ENCODE assay signal across 13 cellular contexts in genomic region chr5:168353216-168353957, GRCh38.
DNase-seq lines count a peak whose midpoint lies in the region; ATAC-seq and TF ChIP-seq lines count a peak whose summit lies in the region.
"Had no signal": no experiment of that assay in that cellular context is flagged by ENCODE, and none has a peak within 500 bp of the region (broad histone marks: within the 10 kb centered on the region; RNA-seq: fewer than 3 reads in every experiment).

No MANE protein-coding gene starts in this region.

- intact Hi-C loops in Caco-2 (cut with micrococcal nuclease; ENCODE audit: unreplicated experiment), result no loop called here

- ATAC-seq in RWPE2 (ENCODE audit: low read depth), result peak; percentile 34
- no peak for ATAC-seq in GM18861 (IDR thresholded peaks at IDR 0.05; ENCODE audit: unreplicated experiment)
- ATAC-seq in GM19467 (IDR thresholded peaks at IDR 0.05; ENCODE audit: unreplicated experiment), result no peak
- ATAC-seq: activated T-helper 17 cell treated with anti-CD3 and anti-CD28 coated beads, Interleukin-2, amount 50 U/mL, for 72 hours had no signal

- CTCF ChIA-PET in Caco-2 (lab: Charles Lee), result no interaction called here

- no peaks in the 10 kb centered on the region for H3K36me3 ChIP-seq in Caco-2 (ENCODE audit: control insufficient read depth, insufficient read depth, low read length)
- peaks cover 4% of the 10 kb centered on the region; the same call in 1 of the 2 replicates for H3K36me3 ChIP-seq in RWPE2 (ENCODE audit: low read depth)

- H3K36me3 Mint-ChIP-seq in Caco-2 (ENCODE audit: insufficient read depth, unreplicated experiment), result peaks cover 51% of the 10 kb centered on the region
- H3K36me3 Mint-ChIP-seq: CD4-positive, alpha-beta memory T cell had no signal

- POLR2A ChIA-PET in Caco-2 (lab: Charles Lee), result no interaction called here

- TF ChIP-seq CTCF in Caco-2 (IDR thresholded peaks at IDR 0.05; ENCODE audit: insufficient read depth in 1 of 2, low read depth in 1 of 2, low read length in 1 of 2, severe bottlenecking in 1 of 2, unreplicated experiment in 1 of 2) (no peak), RWPE2 (IDR thresholded peaks at IDR 0.05; ENCODE audit: poor library complexity, severe bottlenecking) (no peak), fibroblast of mammary gland (conservative IDR thresholded peaks at IDR 0.05; ENCODE audit: control insufficient read depth, insufficient read depth, low read depth, low read length) (no peak)

- H3K4me1 Mint-ChIP-seq in Caco-2 (ENCODE audit: low read depth, unreplicated experiment), result peaks cover 60% of the 10 kb centered on the region
- H3K4me1 Mint-ChIP-seq: CD4-positive, alpha-beta memory T cell had no signal

- peak overlapping the region; percentile 51 for H3K27ac Mint-ChIP-seq in Caco-2 (ENCODE audit: unreplicated experiment)
- H3K27ac Mint-ChIP-seq: activated T-helper 17 cell treated with anti-CD3 and anti-CD28 coated beads, Interleukin-2, amount 50 U/mL, for 72 hours; CD4-positive, alpha-beta memory T cell; T-helper 2 cell treated with Interferon-gamma antibody and Interleukin-4, amounts not matched to agents 5 μg/mL and 100 μg/mL, for 36 hours had no signal

- no peak overlapping the region for H3K4me3 Mint-ChIP-seq in Caco-2 (ENCODE audit: unreplicated experiment)
- H3K4me3 Mint-ChIP-seq: activated T-helper 17 cell treated with anti-CD3 and anti-CD28 coated beads, Interleukin-2, amount 50 U/mL, for 72 hours; CD4-positive, alpha-beta memory T cell; T-helper 2 cell treated with Interferon-gamma antibody and Interleukin-4, amounts not matched to agents 5 μg/mL and 100 μg/mL, for 36 hours had no signal

- H3K27me3 ChIP-seq in Caco-2 (replicated peaks; ENCODE audit: control insufficient read depth, insufficient read depth, low read length) (no peaks in the 10 kb centered on the region), RWPE2 (ENCODE audit: insufficient read depth, poor library complexity, severe bottlenecking) (no peaks in the 10 kb centered on the region)

- H3K27ac ChIP-seq in RWPE2 (ENCODE audit: poor library complexity, severe bottlenecking), result peak overlapping the region; percentile 15

- DNase-seq in Caco-2 (no peak), RWPE2 (ENCODE audit: low spot score) (no peak), fibroblast of mammary gland (ENCODE audit: low read depth) (peak; percentile 45), mucosa of gallbladder (ENCODE audit: low spot score) (peak; percentile 55), NCI-H82 treated with DMSO at 0.1 percent for 48 hours (lab: John Stamatoyannopoulos, UW; ENCODE audit: unreplicated experiment) (no peak), putamen (ENCODE audit: low spot score) (no peak)
- DNase-seq: CD4-positive, alpha-beta memory T cell; NCI-H1694 treated with DMSO at 0.1 percent for 48 hours; NCI-H446 had no signal

- H3K9me3 ChIP-seq in Caco-2 (no peaks in the 10 kb centered on the region), RWPE2 (ENCODE audit: severe bottlenecking) (no peaks in the 10 kb centered on the region)

- H3K9me3 Mint-ChIP-seq in Caco-2 (ENCODE audit: unreplicated experiment), result no peaks in the 10 kb centered on the region
- H3K9me3 Mint-ChIP-seq: activated T-helper 17 cell treated with anti-CD3 and anti-CD28 coated beads, Interleukin-2, amount 50 U/mL, for 72 hours; T-helper 2 cell treated with Interferon-gamma antibody and Interleukin-4, amounts not matched to agents 5 μg/mL and 100 μg/mL, for 36 hours had no signal

- H3K4me1 ChIP-seq in Caco-2, result peaks cover 41% of the 10 kb centered on the region
- peaks cover 11% of the 10 kb centered on the region for H3K4me1 ChIP-seq in RWPE2 (ENCODE audit: insufficient read depth, poor library complexity, severe bottlenecking)

- BruUV-seq in Caco-2 (replicated peaks; lab: Mats Ljungman, UMichigan), result no TSS peak

- no peaks in the 10 kb centered on the region for H3K27me3 Mint-ChIP-seq in Caco-2 (ENCODE audit: insufficient read depth, unreplicated experiment)
- H3K27me3 Mint-ChIP-seq: activated T-helper 17 cell treated with anti-CD3 and anti-CD28 coated beads, Interleukin-2, amount 50 U/mL, for 72 hours had no signal

- H3K4me3 ChIP-seq in Caco-2 (ENCODE audit: low read depth, low read length) (no peak overlapping the region), RWPE2 (ENCODE audit: severe bottlenecking) (no peak overlapping the region), fibroblast of mammary gland (ENCODE audit: control insufficient read depth, low read depth, low read length) (no peak overlapping the region)

Comparison
In these comparisons a context has a peak if more than half of its experiments do, and no peak if none do; other contexts are left out.
1. DNase-seq: peak in fibroblast of mammary gland (single experiment) and mucosa of gallbladder (single experiment); none in Caco-2 (0 of 2), RWPE2 (single experiment), NCI-H82 treated with DMSO at 0.1 percent for 48 hours (single experiment) and putamen (single experiment).